In the genomic region with DNA sequence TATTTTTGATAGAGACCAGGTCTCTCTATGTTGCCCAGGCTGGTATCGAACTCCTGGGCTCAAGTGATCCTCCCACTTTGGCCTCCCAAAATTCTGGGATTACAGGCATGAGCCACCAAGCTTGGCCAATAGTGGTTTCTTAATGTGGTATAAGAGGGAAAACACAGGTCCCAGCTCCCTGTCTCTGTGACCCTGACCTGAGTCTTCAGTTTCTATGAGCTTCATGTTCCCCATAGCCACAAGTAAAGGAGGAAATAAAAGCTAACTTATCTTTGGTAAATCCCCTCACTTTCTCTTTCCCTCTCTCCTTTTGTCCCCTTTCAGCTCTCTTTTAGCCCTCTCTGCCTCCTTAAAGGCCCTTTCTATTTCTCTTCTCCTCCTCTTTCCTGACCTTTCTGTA, we compare ENCODE assay signal across 1 cellular context.
TF ChIP-seq lines count a peak whose summit lies in the region.

No MANE protein-coding gene starts in this region.

TF ChIP-seq in GM12878, 131 proteins besides CTCF, POLR2A, EP300 and RAD21:
- TF ChIP-seq IKZF1 (conservative IDR thresholded peaks at IDR 0.05) (peak; percentile 44), SMARCA5 (IDR thresholded peaks at IDR 0.05) (0 out of 2 replicates have a peak, but pooled peaks have one; percentile 29), EZH2 (IDR thresholded peaks at IDR 0.05; ENCODE audit: borderline replicate concordance, control insufficient read depth, low read depth, low read length) (no peak), CBFB (IDR thresholded peaks at IDR 0.05; ENCODE audit: low read depth) (0 out of 2 replicates have a peak, but pooled peaks have one; percentile 28), IKZF2 (IDR thresholded peaks at IDR 0.05) (peak; percentile 62 to 71), ZNF217 (IDR thresholded peaks at IDR 0.05) (peak; percentile 17; the same call in 1 of the 2 replicates), NFIC (IDR thresholded peaks at IDR 0.05; ENCODE audit: low read depth, low read length) (peak; percentile 12; the same call in 1 of the 2 replicates), MTA2 (IDR thresholded peaks at IDR 0.05; ENCODE audit: low read depth) (peak; percentile 37; the same call in 1 of the 2 replicates), E2F8 (IDR thresholded peaks at IDR 0.05; ENCODE audit: low read depth, partially characterized antibody) (no peak), RUNX3 (IDR thresholded peaks at IDR 0.05; ENCODE audit: low read length) (0 out of 2 replicates have a peak, but pooled peaks have one; percentile 39), NR2F1 (conservative IDR thresholded peaks at IDR 0.05) (peak; percentile 73), CREB1 (IDR thresholded peaks at IDR 0.05; ENCODE audit: low read depth) (no peak), EED (IDR thresholded peaks at IDR 0.05; ENCODE audit: low read depth) (peak; percentile 62)
- TF ChIP-seq, protein P1, sequence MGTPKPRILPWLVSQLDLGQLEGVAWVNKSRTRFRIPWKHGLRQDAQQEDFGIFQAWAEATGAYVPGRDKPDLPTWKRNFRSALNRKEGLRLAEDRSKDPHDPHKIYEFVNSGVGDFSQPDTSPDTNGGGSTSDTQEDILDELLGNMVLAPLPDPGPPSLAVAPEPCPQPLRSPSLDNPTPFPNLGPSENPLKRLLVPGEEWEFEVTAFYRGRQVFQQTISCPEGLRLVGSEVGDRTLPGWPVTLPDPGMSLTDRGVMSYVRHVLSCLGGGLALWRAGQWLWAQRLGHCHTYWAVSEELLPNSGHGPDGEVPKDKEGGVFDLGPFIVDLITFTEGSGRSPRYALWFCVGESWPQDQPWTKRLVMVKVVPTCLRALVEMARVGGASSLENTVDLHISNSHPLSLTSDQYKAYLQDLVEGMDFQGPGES (IDR thresholded peaks at IDR 0.05): no peak
